In the genomic region with DNA sequence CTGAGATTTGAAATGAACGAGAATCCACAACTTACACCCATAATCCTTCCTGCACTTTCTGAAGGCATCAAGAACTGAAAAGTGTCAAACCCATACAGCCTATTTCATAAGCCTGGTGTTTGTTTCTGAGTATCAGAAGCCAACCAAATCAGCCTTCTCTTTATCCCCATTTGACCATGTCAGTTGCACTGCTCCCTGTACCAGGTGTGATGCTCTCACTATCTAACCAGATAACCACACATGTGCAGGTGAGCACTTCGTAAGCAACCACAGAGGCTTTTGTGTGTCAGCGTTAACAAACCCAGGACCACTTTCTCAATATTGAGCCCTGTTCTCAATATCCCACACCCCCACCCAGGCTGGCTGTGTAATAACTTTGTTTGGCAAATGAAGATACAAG, we compare ENCODE assay signal across 28 cellular contexts.
"Had no signal": no experiment of that assay in that cellular context is flagged by ENCODE, and none has a peak within 500 bp of the region (broad histone marks: within the 10 kb centered on the region; RNA-seq: fewer than 3 reads in every experiment).

No MANE protein-coding gene starts in this region.

- H3K9me3 Mint-ChIP-seq: memory B cell; naive B cell; nephron; stimulated activated memory B cell treated with anti-CD40 and anti-IgM and Interleukin-4, amounts not matched to agents 10 μg/mL and 1 μg/mL and 100 μg/mL, for 72 hours; type B pancreatic cell had no signal

- H3K9me3 ChIP-seq: colonic mucosa, esophagus squamous epithelium, mucosa of descending colon, ovary, psoas muscle, sigmoid colon, suprapubic skin, thyroid gland had no signal

- H3K4me3 Mint-ChIP-seq: immature natural killer cell; memory B cell; mesothelial cell of epicardium; naive B cell; nephron; stimulated activated memory B cell treated with anti-CD40 and anti-IgM and Interleukin-4, amounts not matched to agents 10 μg/mL and 1 μg/mL and 100 μg/mL, for 72 hours; type B pancreatic cell had no signal

- H3K27ac Mint-ChIP-seq: immature natural killer cell; memory B cell; mesothelial cell of epicardium; stimulated activated memory B cell treated with anti-CD40 and anti-IgM and Interleukin-4, amounts not matched to agents 10 μg/mL and 1 μg/mL and 100 μg/mL, for 72 hours; type B pancreatic cell had no signal

- H3K4me3 ChIP-seq: colonic mucosa, esophagus squamous epithelium, lung, mucosa of descending colon, ovary, psoas muscle, sigmoid colon, suprapubic skin, thyroid gland had no signal

- H3K4me1 ChIP-seq: colonic mucosa, esophagus squamous epithelium, suprapubic skin, thyroid gland had no signal

- H3K27me3 Mint-ChIP-seq: memory B cell; stimulated activated memory B cell treated with anti-CD40 and anti-IgM and Interleukin-4, amounts not matched to agents 10 μg/mL and 1 μg/mL and 100 μg/mL, for 72 hours; type B pancreatic cell had no signal

- DNase-seq: colonic mucosa; dermis blood vessel endothelial cell; effector memory CD4-positive, alpha-beta T cell; erythroblast; esophagus squamous epithelium; foreskin melanocyte; hypothalamus; immature natural killer cell; islet precursor cell; mucosa of descending colon; naive B cell; occipital lobe; ovary; posterior cingulate gyrus; psoas muscle; right cardiac atrium; sigmoid colon; stimulated activated CD4-positive, alpha-beta T cell treated with anti-CD3 and anti-CD28 coated beads, Interleukin-2, amount 100 ng/mL, for 24 hours; stimulated activated CD4-positive, alpha-beta T cell treated with anti-CD3 and anti-CD28 coated beads, Interleukin-4, amount 100 ng/mL, for 4 hours; stimulated activated naive CD8-positive, alpha-beta T cell treated with anti-CD3 and anti-CD28 coated beads, Interleukin-15, Interleukin-2, amounts not matched to agents 100 U/mL and 50 U/mL, for 24 hours; thyroid gland had no signal

- H3K36me3 Mint-ChIP-seq: immature natural killer cell; memory B cell; mesothelial cell of epicardium; naive B cell; stimulated activated memory B cell treated with anti-CD40 and anti-IgM and Interleukin-4, amounts not matched to agents 10 μg/mL and 1 μg/mL and 100 μg/mL, for 72 hours had no signal

- H3K4me1 Mint-ChIP-seq: immature natural killer cell; memory B cell; naive B cell; stimulated activated memory B cell treated with anti-CD40 and anti-IgM and Interleukin-4, amounts not matched to agents 10 μg/mL and 1 μg/mL and 100 μg/mL, for 72 hours had no signal

- H3K27me3 ChIP-seq: colonic mucosa, esophagus squamous epithelium, ovary, sigmoid colon, suprapubic skin, thyroid gland had no signal

- H3K36me3 ChIP-seq: colonic mucosa, esophagus squamous epithelium, ovary, sigmoid colon, suprapubic skin, thyroid gland had no signal

- H3K27ac ChIP-seq: colonic mucosa, esophagus squamous epithelium, ovary, psoas muscle, sigmoid colon, suprapubic skin, thyroid gland had no signal

- ATAC-seq: mucosa of descending colon; psoas muscle; right cardiac atrium; stimulated activated memory B cell treated with anti-CD40 and anti-IgM and Interleukin-4, amounts not matched to agents 10 μg/mL and 1 μg/mL and 100 μg/mL, for 72 hours; stimulated activated naive CD8-positive, alpha-beta T cell treated with anti-CD3 and anti-CD28 coated beads, Interleukin-15, Interleukin-2, amounts not matched to agents 100 U/mL and 50 U/mL, for 24 hours had no signal
